In the genomic region with DNA sequence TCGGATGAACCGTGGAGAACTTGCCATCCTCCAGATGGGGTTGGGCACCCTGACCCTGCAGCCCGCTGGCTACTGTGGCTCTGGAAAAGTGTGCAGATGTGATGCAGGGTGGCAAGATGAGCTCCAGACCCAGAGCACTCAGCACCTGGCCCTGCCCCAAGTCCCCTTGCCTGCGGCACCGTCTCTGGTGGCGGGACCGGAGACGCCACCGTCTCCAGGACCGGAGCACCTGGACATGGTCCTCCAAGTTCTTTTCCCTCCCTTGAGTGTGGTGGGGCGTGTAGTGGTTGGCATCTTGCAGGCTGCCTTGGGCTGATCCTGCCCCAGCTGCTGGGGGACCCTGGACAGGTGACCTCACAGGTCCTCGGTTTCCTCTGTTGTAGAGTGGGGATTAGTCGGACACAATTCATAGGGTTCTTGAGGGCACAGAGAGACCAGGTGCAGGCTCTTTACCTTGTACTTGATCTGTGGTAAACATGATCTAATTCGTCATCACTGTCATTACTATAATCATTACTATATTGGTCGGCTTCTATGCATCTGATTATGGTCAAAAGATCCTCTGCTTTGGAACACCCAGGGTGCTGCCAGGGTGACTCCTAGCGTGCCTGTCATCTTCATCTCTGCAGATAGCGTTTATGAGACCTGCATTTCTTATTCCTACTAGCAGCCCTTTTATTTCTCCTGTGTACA, we compare ENCODE assay signal across 21 cellular contexts.
"Had no signal": no experiment of that assay in that cellular context is flagged by ENCODE, and none has a peak within 500 bp of the region (broad histone marks: within the 10 kb centered on the region; RNA-seq: fewer than 3 reads in every experiment).

No MANE protein-coding gene starts in this region.

- H3K4me3 Mint-ChIP-seq: activated CD4-positive, alpha-beta T cell treated with anti-CD3 and anti-CD28 coated beads for 36 hours; activated naive CD8-positive, alpha-beta T cell; activated T-cell treated with anti-CD3 and anti-CD28 coated beads, Interleukin-2, amount 50 U/mL, for 72 hours; neural crest cell had no signal

- H3K4me2 ChIP-seq: SK-N-SH had no signal

- H3K9me3 Mint-ChIP-seq: immature natural killer cell, neural crest cell had no signal

- H3K4me1 ChIP-seq: foreskin keratinocyte, parathyroid adenoma, upper lobe of left lung had no signal

- H3K9me2 ChIP-seq: SK-N-SH had no signal

- H3K4me3 ChIP-seq: heart left ventricle, lung, upper lobe of left lung had no signal

- H2AFZ ChIP-seq: parathyroid adenoma had no signal

- H3K27ac ChIP-seq: foreskin keratinocyte, parathyroid adenoma, upper lobe of left lung, WERI-Rb-1 had no signal

- DNase-seq: activated CD4-positive, alpha-beta T cell treated with anti-CD3 and anti-CD28 coated beads for 36 hours; activated CD8-positive, alpha-beta memory T cell treated with anti-CD3 and anti-CD28 coated beads, Interleukin-2, amount 50 U/mL, for 48 hours; activated gamma-delta T cell treated with Interleukin-2 at 50 U/mL for 16 hours; activated T-cell treated with anti-CD3 and anti-CD28 coated beads, Interleukin-2, amount 50 U/mL, for 72 hours; cerebellar nuclear complex; effector CD8-positive, alpha-beta T cell; foreskin keratinocyte; midbrain; SK-N-SH; stimulated activated CD4-positive, alpha-beta T cell treated with anti-CD3 and anti-CD28 coated beads, Interleukin-15, amount 100 ng/mL, for 24 hours; stimulated activated CD4-positive, alpha-beta T cell treated with anti-CD3 and anti-CD28 coated beads, Interleukin-4, amount 100 ng/mL, for 1 hour; stimulated activated naive CD4-positive, alpha-beta T cell treated with Interleukin-2 at 50 U/mL for 16 hours; WERI-Rb-1 had no signal

- H3K27ac Mint-ChIP-seq: activated CD4-positive, alpha-beta T cell treated with anti-CD3 and anti-CD28 coated beads for 36 hours; activated naive CD8-positive, alpha-beta T cell; activated T-cell treated with anti-CD3 and anti-CD28 coated beads, Interleukin-2, amount 50 U/mL, for 72 hours; immature natural killer cell had no signal

- H3K9me3 ChIP-seq: heart left ventricle, SK-N-SH, upper lobe of left lung had no signal

- H3K27me3 ChIP-seq: brain microvascular endothelial cell, foreskin keratinocyte, heart left ventricle, upper lobe of left lung had no signal

- ATAC-seq: foreskin keratinocyte had no signal

- H3K36me3 ChIP-seq: upper lobe of left lung, WERI-Rb-1 had no signal

- H3K79me2 ChIP-seq: parathyroid adenoma had no signal

- H3K36me3 Mint-ChIP-seq: activated naive CD8-positive, alpha-beta T cell; immature natural killer cell had no signal

- H3K9ac ChIP-seq: parathyroid adenoma, SK-N-SH had no signal

- H3K4me1 Mint-ChIP-seq: neural crest cell had no signal
